Comparison of ENCODE assay signal across 1 cellular context in the genomic region with DNA sequence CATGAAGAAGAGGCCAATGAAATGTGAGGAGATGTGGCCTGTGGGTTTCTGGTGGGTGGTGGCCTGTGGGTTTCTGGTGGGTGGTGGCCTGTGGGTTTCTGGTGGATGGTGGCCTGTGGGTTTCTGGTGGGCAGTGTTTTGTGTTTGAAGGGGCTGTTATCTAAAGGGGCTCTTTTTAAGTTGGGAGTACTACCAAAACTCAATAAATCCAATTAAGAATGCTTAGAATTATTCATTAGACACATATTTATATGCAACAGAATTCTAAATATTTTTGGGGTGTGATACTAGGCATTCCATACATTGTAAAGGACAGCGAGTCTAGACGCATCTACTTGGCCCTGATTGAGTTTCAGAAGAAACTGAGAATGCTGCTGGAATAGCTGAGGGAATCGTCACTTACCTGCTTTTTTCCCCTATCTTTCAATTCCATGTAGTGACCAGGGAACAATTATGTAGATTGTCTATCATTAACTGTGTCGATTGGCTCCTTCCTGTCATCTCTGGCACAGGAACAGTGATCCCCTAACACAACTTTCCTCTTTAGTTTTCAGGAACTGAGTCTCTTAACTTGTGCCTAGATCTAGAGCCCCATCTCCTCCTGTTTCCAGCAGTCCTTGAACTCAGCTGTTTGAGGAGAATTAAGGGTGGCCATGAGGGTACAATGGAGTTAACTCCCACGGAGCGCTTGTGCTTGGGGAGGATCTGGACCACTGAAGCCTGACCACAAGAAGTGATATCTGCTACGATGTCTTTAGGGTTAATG.
A peak's percentile ranks its signal among the peaks of the same experiment; 100 is the strongest.
TF ChIP-seq lines count a peak whose summit lies in the region.

No MANE protein-coding gene starts in this region.

TF ChIP-seq in K562, 482 proteins besides CTCF, POLR2A, EP300 and RAD21 (continued from another document):
- 0 out of 2 replicates have a peak, but pooled peaks have one; percentile 86 for TF ChIP-seq RERE (CRISPR knock-in tag; IDR thresholded peaks at IDR 0.05; ENCODE audit: borderline replicate concordance)
- TF ChIP-seq THAP12 (CRISPR knock-in tag; IDR thresholded peaks at IDR 0.05): no peak
